1 cellular context compared by ENCODE assay signal in the genomic region with DNA sequence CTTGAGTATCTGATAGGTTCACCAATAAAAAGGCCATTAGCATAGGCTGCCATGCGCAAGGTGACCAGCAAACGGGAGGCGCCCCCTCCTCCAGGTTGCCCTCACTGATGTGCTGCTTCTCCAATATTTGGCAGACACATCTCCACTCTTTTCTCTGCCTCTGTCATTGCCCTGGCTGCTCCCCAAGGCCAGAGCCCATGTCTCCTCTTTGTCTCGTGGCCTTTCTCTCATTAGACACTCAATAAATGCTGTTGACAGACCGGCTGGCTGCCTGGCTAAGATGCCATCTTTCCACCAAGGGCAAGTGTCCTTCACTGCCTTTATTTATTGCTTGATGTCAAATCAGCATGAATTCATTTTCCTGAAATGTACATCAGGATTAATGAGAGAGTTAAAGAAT.
TF ChIP-seq lines count a peak whose summit lies in the region.

No MANE protein-coding gene starts in this region.

TF ChIP-seq in GM23338, 12 proteins besides CTCF, POLR2A, EP300 and RAD21 (continued from another document):
- TF ChIP-seq, protein P1, sequence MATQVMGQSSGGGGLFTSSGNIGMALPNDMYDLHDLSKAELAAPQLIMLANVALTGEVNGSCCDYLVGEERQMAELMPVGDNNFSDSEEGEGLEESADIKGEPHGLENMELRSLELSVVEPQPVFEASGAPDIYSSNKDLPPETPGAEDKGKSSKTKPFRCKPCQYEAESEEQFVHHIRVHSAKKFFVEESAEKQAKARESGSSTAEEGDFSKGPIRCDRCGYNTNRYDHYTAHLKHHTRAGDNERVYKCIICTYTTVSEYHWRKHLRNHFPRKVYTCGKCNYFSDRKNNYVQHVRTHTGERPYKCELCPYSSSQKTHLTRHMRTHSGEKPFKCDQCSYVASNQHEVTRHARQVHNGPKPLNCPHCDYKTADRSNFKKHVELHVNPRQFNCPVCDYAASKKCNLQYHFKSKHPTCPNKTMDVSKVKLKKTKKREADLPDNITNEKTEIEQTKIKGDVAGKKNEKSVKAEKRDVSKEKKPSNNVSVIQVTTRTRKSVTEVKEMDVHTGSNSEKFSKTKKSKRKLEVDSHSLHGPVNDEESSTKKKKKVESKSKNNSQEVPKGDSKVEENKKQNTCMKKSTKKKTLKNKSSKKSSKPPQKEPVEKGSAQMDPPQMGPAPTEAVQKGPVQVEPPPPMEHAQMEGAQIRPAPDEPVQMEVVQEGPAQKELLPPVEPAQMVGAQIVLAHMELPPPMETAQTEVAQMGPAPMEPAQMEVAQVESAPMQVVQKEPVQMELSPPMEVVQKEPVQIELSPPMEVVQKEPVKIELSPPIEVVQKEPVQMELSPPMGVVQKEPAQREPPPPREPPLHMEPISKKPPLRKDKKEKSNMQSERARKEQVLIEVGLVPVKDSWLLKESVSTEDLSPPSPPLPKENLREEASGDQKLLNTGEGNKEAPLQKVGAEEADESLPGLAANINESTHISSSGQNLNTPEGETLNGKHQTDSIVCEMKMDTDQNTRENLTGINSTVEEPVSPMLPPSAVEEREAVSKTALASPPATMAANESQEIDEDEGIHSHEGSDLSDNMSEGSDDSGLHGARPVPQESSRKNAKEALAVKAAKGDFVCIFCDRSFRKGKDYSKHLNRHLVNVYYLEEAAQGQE (IDR thresholded peaks at IDR 0.05; ENCODE audit: unreplicated experiment) = no peak
- TF ChIP-seq, protein P2, sequence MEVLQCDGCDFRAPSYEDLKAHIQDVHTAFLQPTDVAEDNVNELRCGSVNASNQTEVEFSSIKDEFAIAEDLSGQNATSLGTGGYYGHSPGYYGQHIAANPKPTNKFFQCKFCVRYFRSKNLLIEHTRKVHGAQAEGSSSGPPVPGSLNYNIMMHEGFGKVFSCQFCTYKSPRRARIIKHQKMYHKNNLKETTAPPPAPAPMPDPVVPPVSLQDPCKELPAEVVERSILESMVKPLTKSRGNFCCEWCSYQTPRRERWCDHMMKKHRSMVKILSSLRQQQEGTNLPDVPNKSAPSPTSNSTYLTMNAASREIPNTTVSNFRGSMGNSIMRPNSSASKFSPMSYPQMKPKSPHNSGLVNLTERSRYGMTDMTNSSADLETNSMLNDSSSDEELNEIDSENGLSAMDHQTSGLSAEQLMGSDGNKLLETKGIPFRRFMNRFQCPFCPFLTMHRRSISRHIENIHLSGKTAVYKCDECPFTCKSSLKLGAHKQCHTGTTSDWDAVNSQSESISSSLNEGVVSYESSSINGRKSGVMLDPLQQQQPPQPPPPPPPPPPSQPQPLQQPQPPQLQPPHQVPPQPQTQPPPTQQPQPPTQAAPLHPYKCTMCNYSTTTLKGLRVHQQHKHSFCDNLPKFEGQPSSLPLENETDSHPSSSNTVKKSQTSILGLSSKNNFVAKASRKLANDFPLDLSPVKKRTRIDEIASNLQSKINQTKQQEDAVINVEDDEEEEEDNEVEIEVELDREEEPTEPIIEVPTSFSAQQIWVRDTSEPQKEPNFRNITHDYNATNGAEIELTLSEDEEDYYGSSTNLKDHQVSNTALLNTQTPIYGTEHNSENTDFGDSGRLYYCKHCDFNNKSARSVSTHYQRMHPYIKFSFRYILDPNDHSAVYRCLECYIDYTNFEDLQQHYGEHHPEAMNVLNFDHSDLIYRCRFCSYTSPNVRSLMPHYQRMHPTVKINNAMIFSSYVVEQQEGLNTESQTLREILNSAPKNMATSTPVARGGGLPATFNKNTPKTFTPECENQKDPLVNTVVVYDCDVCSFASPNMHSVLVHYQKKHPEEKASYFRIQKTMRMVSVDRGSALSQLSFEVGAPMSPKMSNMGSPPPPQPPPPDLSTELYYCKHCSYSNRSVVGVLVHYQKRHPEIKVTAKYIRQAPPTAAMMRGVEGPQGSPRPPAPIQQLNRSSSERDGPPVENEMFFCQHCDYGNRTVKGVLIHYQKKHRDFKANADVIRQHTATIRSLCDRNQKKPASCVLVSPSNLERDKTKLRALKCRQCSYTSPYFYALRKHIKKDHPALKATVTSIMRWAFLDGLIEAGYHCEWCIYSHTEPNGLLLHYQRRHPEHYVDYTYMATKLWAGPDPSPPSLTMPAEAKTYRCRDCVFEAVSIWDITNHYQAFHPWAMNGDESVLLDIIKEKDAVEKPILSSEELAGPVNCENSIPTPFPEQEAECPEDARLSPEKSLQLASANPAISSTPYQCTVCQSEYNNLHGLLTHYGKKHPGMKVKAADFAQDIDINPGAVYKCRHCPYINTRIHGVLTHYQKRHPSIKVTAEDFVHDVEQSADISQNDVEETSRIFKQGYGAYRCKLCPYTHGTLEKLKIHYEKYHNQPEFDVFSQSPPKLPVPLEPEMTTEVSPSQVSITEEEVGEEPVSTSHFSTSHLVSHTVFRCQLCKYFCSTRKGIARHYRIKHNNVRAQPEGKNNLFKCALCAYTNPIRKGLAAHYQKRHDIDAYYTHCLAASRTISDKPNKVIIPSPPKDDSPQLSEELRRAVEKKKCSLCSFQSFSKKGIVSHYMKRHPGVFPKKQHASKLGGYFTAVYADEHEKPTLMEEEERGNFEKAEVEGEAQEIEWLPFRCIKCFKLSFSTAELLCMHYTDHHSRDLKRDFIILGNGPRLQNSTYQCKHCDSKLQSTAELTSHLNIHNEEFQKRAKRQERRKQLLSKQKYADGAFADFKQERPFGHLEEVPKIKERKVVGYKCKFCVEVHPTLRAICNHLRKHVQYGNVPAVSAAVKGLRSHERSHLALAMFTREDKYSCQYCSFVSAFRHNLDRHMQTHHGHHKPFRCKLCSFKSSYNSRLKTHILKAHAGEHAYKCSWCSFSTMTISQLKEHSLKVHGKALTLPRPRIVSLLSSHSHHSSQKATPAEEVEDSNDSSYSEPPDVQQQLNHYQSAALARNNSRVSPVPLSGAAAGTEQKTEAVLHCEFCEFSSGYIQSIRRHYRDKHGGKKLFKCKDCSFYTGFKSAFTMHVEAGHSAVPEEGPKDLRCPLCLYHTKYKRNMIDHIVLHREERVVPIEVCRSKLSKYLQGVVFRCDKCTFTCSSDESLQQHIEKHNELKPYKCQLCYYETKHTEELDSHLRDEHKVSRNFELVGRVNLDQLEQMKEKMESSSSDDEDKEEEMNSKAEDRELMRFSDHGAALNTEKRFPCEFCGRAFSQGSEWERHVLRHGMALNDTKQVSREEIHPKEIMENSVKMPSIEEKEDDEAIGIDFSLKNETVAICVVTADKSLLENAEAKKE (CRISPR knock-in tag; IDR thresholded peaks at IDR 0.05) = no peak
